Comparison of ENCODE assay signal across 1 cellular context in the genomic region with DNA sequence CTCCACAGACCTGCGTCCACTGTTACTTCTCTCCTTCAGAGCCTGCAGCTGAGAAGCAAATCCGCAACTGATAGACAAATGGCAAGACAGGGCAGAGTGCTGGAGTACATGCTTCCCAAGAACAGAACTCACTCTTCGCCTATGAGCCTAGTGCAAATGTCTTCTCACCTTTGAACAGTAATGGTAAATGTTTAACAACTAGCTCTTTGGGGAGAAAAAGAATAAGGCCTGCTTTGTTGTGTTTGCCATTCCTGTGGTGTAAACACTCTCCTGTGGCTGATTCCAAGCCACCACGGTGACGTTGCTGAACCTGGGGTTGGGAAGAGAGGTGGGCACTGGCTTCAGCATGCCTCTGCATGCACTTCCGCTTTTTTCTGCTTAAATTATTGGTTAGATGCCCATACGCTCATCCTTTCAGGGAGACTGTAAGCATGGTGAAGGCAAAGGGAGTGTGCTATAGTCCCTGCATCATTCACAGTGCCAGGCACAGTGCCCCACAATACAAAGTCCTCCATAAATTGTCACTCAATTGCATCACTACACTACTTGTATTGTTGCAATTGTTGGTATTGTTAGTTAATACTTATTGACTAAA.
A peak's percentile ranks its signal among the peaks of the same experiment; 100 is the strongest.
TF ChIP-seq lines count a peak whose summit lies in the region.

No MANE protein-coding gene starts in this region.

TF ChIP-seq in HepG2, 621 proteins besides CTCF, POLR2A, EP300 and RAD21 (continued from another document and continues in another):
- TF ChIP-seq ZNF292 (CRISPR knock-in tag; IDR thresholded peaks at IDR 0.05; ENCODE audit: borderline replicate concordance, low read depth) (peak; percentile 94), SCMH1 (CRISPR knock-in tag; IDR thresholded peaks at IDR 0.05; ENCODE audit: borderline replicate concordance) (no peak), ZSCAN29 (CRISPR knock-in tag; conservative IDR thresholded peaks at IDR 0.05) (no peak), FOXO1 (CRISPR knock-in tag; IDR thresholded peaks at IDR 0.05) (peak; percentile 86), RORA (CRISPR knock-in tag; IDR thresholded peaks at IDR 0.05) (no peak), ATF7 (IDR thresholded peaks at IDR 0.05) (no peak), ATF7 (CRISPR knock-in tag; IDR thresholded peaks at IDR 0.05) (no peak), SMARCE1 (IDR thresholded peaks at IDR 0.05; ENCODE audit: borderline replicate concordance) (no peak), ZFP37 (CRISPR knock-in tag; IDR thresholded peaks at IDR 0.05; ENCODE audit: borderline replicate concordance) (no peak), NFRKB (IDR thresholded peaks at IDR 0.05) (no peak), NCOR1 (IDR thresholded peaks at IDR 0.05; ENCODE audit: borderline replicate concordance, low read length) (peak; percentile 71), MXD1 (CRISPR knock-in tag; IDR thresholded peaks at IDR 0.05) (no peak), ZNF205 (CRISPR knock-in tag; IDR thresholded peaks at IDR 0.05) (0 out of 2 replicates have a peak, but pooled peaks have one; percentile 38), ERF (CRISPR knock-in tag; IDR thresholded peaks at IDR 0.05) (peak; percentile 46; the same call in 1 of the 2 replicates), ZNF564 (CRISPR knock-in tag; IDR thresholded peaks at IDR 0.05) (no peak; the same call in 1 of the 2 replicates), ZNF746 (CRISPR knock-in tag; IDR thresholded peaks at IDR 0.05) (no peak), TSC22D2 (CRISPR knock-in tag; IDR thresholded peaks at IDR 0.05; ENCODE audit: borderline replicate concordance) (no peak), IRF2 (CRISPR knock-in tag; IDR thresholded peaks at IDR 0.05) (peak; percentile 53), ZNF83 (CRISPR knock-in tag; IDR thresholded peaks at IDR 0.05; ENCODE audit: borderline replicate concordance) (no peak), TCF7L2 (IDR thresholded peaks at IDR 0.05; ENCODE audit: low read depth, low read length) (no peak), ZNF142 (CRISPR knock-in tag; IDR thresholded peaks at IDR 0.05) (no peak), TAF1 (CRISPR knock-in tag; IDR thresholded peaks at IDR 0.05) (peak; percentile 71), ZBTB38 (CRISPR knock-in tag; IDR thresholded peaks at IDR 0.05) (no peak), FIP1L1 (IDR thresholded peaks at IDR 0.05; ENCODE audit: borderline replicate concordance, insufficient read depth, low read depth, low read length) (no peak), ETV6 (CRISPR knock-in tag; conservative IDR thresholded peaks at IDR 0.05) (no peak), USF2 (IDR thresholded peaks at IDR 0.05; ENCODE audit: low read depth, low read length) (no peak), USF2 (CRISPR knock-in tag; IDR thresholded peaks at IDR 0.05; ENCODE audit: borderline replicate concordance) (no peak), ZZZ3 (CRISPR knock-in tag; IDR thresholded peaks at IDR 0.05; ENCODE audit: borderline replicate concordance) (no peak), ZNF343 (CRISPR knock-in tag; IDR thresholded peaks at IDR 0.05) (no peak), MXD3 (CRISPR knock-in tag; IDR thresholded peaks at IDR 0.05) (no peak), ZNF614 (CRISPR knock-in tag; IDR thresholded peaks at IDR 0.05; ENCODE audit: borderline replicate concordance) (0 out of 2 replicates have a peak, but pooled peaks have one; percentile 17), PPARG (CRISPR knock-in tag; conservative IDR thresholded peaks at IDR 0.05) (peak; percentile 56; the same call in 1 of the 2 replicates)
- TF ChIP-seq, protein P1, sequence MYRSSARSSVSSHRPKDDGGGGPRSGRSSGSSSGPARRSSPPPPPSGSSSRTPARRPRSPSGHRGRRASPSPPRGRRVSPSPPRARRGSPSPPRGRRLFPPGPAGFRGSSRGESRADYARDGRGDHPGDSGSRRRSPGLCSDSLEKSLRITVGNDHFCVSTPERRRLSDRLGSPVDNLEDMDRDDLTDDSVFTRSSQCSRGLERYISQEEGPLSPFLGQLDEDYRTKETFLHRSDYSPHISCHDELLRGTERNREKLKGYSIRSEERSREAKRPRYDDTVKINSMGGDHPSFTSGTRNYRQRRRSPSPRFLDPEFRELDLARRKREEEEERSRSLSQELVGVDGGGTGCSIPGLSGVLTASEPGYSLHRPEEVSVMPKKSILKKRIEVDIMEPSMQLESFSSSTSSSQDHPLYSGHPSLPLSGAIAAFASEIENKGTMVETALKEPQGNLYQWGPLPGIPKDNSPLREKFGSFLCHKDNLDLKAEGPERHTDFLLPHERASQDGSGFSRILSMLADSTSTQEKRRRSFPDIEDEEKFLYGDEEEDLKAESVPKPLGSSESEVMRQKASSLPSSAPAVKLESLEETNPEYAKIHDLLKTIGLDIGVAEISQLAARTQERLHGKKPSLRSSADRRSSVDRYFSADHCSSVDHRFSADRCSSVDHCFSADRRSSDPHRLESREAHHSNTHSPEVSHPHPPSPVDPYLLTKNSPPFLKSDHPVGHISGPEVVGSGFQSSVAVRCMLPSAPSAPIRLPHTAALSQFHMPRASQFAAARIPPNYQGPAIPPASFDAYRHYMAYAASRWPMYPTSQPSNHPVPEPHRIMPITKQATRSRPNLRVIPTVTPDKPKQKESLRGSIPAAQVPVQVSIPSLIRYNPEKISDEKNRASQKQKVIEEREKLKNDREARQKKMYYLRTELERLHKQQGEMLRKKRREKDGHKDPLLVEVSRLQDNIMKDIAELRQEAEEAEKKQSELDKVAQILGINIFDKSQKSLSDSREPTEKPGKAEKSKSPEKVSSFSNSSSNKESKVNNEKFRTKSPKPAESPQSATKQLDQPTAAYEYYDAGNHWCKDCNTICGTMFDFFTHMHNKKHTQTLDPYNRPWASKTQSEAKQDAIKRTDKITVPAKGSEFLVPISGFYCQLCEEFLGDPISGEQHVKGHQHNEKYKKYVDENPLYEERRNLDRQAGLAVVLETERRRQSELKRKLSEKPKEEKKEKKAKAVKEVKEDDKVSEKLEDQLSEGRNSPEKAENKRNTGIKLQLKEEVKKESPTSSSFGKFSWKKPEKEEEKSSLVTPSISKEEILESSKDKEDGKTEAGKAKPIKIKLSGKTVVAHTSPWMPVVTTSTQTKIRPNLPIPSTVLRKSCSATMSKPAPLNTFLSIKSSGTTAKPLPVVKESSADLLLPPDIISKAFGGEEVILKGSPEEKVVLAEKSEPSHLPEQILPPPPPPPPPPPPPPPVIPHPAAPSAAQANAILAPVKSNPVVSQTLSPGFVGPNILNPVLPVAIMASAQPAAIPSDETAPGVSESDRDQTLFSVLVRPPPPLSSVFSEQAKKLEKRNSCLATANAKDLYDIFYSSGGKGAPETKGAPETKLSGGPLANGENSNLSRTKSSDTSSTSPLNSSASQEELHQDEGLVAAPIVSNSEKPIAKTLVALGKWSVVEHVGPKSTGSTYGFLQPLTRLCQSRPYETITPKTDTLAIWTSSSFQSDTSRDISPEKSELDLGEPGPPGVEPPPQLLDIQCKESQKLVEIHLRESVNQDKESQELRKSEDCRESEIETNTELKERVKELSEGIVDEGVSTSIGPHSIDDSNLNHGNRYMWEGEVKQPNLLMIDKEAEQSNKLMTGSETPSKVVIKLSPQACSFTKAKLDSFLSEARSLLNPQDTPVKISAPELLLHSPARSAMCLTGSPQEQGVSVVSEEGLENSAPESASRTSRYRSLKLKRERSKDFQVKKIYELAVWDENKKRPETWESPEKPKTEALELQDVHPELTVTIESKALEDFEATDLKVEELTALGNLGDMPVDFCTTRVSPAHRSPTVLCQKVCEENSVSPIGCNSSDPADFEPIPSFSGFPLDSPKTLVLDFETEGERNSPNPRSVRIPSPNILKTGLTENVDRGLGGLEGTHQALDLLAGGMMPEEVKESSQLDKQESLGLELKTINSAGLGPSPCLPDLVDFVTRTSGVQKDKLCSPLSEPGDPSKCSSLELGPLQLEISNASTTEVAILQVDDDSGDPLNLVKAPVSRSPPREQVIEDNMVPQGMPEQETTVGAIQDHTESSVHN (CRISPR knock-in tag; IDR thresholded peaks at IDR 0.05), result no peak; the same call in 1 of the 2 replicates
- TF ChIP-seq, protein P2, sequence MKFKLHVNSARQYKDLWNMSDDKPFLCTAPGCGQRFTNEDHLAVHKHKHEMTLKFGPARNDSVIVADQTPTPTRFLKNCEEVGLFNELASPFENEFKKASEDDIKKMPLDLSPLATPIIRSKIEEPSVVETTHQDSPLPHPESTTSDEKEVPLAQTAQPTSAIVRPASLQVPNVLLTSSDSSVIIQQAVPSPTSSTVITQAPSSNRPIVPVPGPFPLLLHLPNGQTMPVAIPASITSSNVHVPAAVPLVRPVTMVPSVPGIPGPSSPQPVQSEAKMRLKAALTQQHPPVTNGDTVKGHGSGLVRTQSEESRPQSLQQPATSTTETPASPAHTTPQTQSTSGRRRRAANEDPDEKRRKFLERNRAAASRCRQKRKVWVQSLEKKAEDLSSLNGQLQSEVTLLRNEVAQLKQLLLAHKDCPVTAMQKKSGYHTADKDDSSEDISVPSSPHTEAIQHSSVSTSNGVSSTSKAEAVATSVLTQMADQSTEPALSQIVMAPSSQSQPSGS (CRISPR knock-in tag; IDR thresholded peaks at IDR 0.05), result peak; percentile 59; the same call in 1 of the 2 replicates
- TF ChIP-seq, protein P3, sequence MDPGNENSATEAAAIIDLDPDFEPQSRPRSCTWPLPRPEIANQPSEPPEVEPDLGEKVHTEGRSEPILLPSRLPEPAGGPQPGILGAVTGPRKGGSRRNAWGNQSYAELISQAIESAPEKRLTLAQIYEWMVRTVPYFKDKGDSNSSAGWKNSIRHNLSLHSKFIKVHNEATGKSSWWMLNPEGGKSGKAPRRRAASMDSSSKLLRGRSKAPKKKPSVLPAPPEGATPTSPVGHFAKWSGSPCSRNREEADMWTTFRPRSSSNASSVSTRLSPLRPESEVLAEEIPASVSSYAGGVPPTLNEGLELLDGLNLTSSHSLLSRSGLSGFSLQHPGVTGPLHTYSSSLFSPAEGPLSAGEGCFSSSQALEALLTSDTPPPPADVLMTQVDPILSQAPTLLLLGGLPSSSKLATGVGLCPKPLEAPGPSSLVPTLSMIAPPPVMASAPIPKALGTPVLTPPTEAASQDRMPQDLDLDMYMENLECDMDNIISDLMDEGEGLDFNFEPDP (CRISPR knock-in tag; conservative IDR thresholded peaks at IDR 0.05), result no peak
- TF ChIP-seq, protein P4, sequence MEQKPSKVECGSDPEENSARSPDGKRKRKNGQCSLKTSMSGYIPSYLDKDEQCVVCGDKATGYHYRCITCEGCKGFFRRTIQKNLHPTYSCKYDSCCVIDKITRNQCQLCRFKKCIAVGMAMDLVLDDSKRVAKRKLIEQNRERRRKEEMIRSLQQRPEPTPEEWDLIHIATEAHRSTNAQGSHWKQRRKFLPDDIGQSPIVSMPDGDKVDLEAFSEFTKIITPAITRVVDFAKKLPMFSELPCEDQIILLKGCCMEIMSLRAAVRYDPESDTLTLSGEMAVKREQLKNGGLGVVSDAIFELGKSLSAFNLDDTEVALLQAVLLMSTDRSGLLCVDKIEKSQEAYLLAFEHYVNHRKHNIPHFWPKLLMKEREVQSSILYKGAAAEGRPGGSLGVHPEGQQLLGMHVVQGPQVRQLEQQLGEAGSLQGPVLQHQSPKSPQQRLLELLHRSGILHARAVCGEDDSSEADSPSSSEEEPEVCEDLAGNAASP (CRISPR knock-in tag; IDR thresholded peaks at IDR 0.05; ENCODE audit: borderline replicate concordance), result 0 out of 2 replicates have a peak, but pooled peaks have one; percentile 45
